13 cellular contexts compared by ENCODE assay signal in genomic region chr1:15179485-15179883, GRCh38. TPM values are rescaled to one million over a fixed set of nuclear protein-coding genes. Genes with fewer than 3 reads are reported as not detected.
DNase-seq lines count a peak whose midpoint lies in the region; ATAC-seq, FAIRE-seq and TF ChIP-seq lines count a peak whose summit lies in the region.
"Had no signal": no experiment of that assay in that cellular context is flagged by ENCODE, and none has a peak within 500 bp of the region (broad histone marks: within the 10 kb centered on the region; RNA-seq: fewer than 3 reads in every experiment).

No MANE protein-coding gene starts in this region.

- H4K20me1 ChIP-seq in keratinocyte (ENCODE audit: control insufficient read depth, extremely low read depth, insufficient read depth, low read length): no peaks in the 10 kb centered on the region

- no peaks in the 10 kb centered on the region for H3K9me3 Mint-ChIP-seq in HFFc6
- H3K9me3 Mint-ChIP-seq in stimulated activated naive B cell treated with anti-CD40 and anti-IgM and Interleukin-4, amounts not matched to agents 10 μg/mL and 1 μg/mL and 100 μg/mL, for 72 hours: peaks cover 0 to 6% of the 10 kb centered on the region in 2 donors

- H3K4me3 Mint-ChIP-seq in HFFc6: peak overlapping the region; percentile 80
- no peak overlapping the region for H3K4me3 Mint-ChIP-seq in stimulated activated naive B cell treated with anti-CD40 and anti-IgM and Interleukin-4, amounts not matched to agents 10 μg/mL and 1 μg/mL and 100 μg/mL, for 72 hours
- H3K4me3 Mint-ChIP-seq: naive thymus-derived CD4-positive, alpha-beta T cell; stimulated activated memory B cell treated with anti-CD40 and anti-IgM and Interleukin-4, amounts not matched to agents 10 μg/mL and 1 μg/mL and 100 μg/mL, for 72 hours had no signal

- H3K36me3 ChIP-seq in adrenal gland (replicated peaks in 1 of 2) (no peaks in the 10 kb centered on the region), keratinocyte (ENCODE audit: control insufficient read depth in 2 of 2, extremely low read depth in 1 of 2, insufficient read depth in 2 of 2, low read length in 2 of 2) (peaks cover 0 to 1% of the 10 kb centered on the region in 2 experiments)

- no peak overlapping the region for H3K9ac ChIP-seq in keratinocyte (ENCODE audit: control insufficient read depth, extremely low read depth, insufficient read depth, low read length)

- peak overlapping the region; percentile 98 for H3K27ac Mint-ChIP-seq in HFFc6
- H3K27ac Mint-ChIP-seq in stimulated activated naive B cell treated with anti-CD40 and anti-IgM and Interleukin-4, amounts not matched to agents 10 μg/mL and 1 μg/mL and 100 μg/mL, for 72 hours: no peak overlapping the region
- H3K27ac Mint-ChIP-seq: naive thymus-derived CD4-positive, alpha-beta T cell; stimulated activated memory B cell treated with anti-CD40 and anti-IgM and Interleukin-4, amounts not matched to agents 10 μg/mL and 1 μg/mL and 100 μg/mL, for 72 hours had no signal

- H3K4me1 Mint-ChIP-seq in HFFc6 (ENCODE audit: low read depth): peaks cover 55% of the 10 kb centered on the region
- no peaks in the 10 kb centered on the region for H3K4me1 Mint-ChIP-seq in stimulated activated naive B cell treated with anti-CD40 and anti-IgM and Interleukin-4, amounts not matched to agents 10 μg/mL and 1 μg/mL and 100 μg/mL, for 72 hours
- H3K4me1 Mint-ChIP-seq: naive thymus-derived CD4-positive, alpha-beta T cell; stimulated activated memory B cell treated with anti-CD40 and anti-IgM and Interleukin-4, amounts not matched to agents 10 μg/mL and 1 μg/mL and 100 μg/mL, for 72 hours had no signal

- H3K27me3 ChIP-seq in adrenal gland: no peaks in the 10 kb centered on the region
- no peaks in the 10 kb centered on the region for H3K27me3 ChIP-seq in keratinocyte (ENCODE audit: control insufficient read depth, extremely low read depth, insufficient read depth, low read length)

- ATAC-seq in stimulated activated naive B cell treated with anti-CD40 and anti-IgM and Interleukin-4, amounts not matched to agents 10 μg/mL and 1 μg/mL and 100 μg/mL, for 72 hours (replicated peaks): no peak
- ATAC-seq: naive thymus-derived CD4-positive, alpha-beta T cell; stimulated activated memory B cell treated with anti-CD40 and anti-IgM and Interleukin-4, amounts not matched to agents 10 μg/mL and 1 μg/mL and 100 μg/mL, for 72 hours had no signal

- intact Hi-C loops in adrenal gland (cut with DNase I): no loop called here

- no peaks in the 10 kb centered on the region for H3K36me3 Mint-ChIP-seq in HFFc6 (ENCODE audit: low read depth)
- no peaks in the 10 kb centered on the region for H3K36me3 Mint-ChIP-seq in stimulated activated naive B cell treated with anti-CD40 and anti-IgM and Interleukin-4, amounts not matched to agents 10 μg/mL and 1 μg/mL and 100 μg/mL, for 72 hours
- H3K36me3 Mint-ChIP-seq: stimulated activated memory B cell treated with anti-CD40 and anti-IgM and Interleukin-4, amounts not matched to agents 10 μg/mL and 1 μg/mL and 100 μg/mL, for 72 hours had no signal

- DNase-seq in HFFc6: no peak
- DNase-seq in adrenal gland: peak in 2 of 7 donors; percentile 37 to 52
- DNase-seq in keratinocyte (ENCODE audit: low read depth, low spot score): no peak
- DNase-seq in NCI-H187 (lab: John Stamatoyannopoulos, UW): no peak
- no peak for DNase-seq in DMS53 treated with DMSO at 0.1 percent for 48 hours (lab: John Stamatoyannopoulos, UW; ENCODE audit: unreplicated experiment)
- DNase-seq in NCI-H1930 (lab: John Stamatoyannopoulos, UW): no peak
- no peak for DNase-seq in stimulated activated naive B cell treated with anti-CD40 and anti-IgM and Interleukin-4, amounts not matched to agents 10 μg/mL and 1 μg/mL and 100 μg/mL, for 72 hours
- DNase-seq: activated effector memory CD4-positive, alpha-beta T cell treated with Interleukin-2 at 50 U/mL for 16 hours; effector CD4-positive, alpha-beta T cell; naive thymus-derived CD4-positive, alpha-beta T cell; retina had no signal

- H2AFZ ChIP-seq in keratinocyte (ENCODE audit: control insufficient read depth, low read length): no peak overlapping the region

- H3K4me1 ChIP-seq in adrenal gland (replicated peaks in 1 of 2) (peaks cover 34 to 49% of the 10 kb centered on the region in 2 donors), keratinocyte (ENCODE audit: control insufficient read depth, extremely low read depth, insufficient read depth, low read length) (peaks cover 31% of the 10 kb centered on the region)

- dilution Hi-C loops in keratinocyte (cut with MboI; ENCODE audit: extremely low pct_ligation_motif_present, low sequenced_read_pairs): no loop called here

- WGBS in adrenal gland, 4 donors: 67 to 73% (median 71%) methylated on average over 7 to 8 of the region's 8 CpGs

- no peak for TF ChIP-seq CTCF in HFFc6 (IDR thresholded peaks at IDR 0.05)
- TF ChIP-seq CTCF in adrenal gland (IDR thresholded peaks at IDR 0.05): no peak
- no peak for TF ChIP-seq CTCF in keratinocyte (optimal IDR thresholded peaks at IDR 0.05 in 1 of 3, IDR thresholded peaks at IDR 0.05 in 1 of 3, conservative IDR thresholded peaks at IDR 0.05 in 1 of 3; ENCODE audit: extremely low read depth in 1 of 3, insufficient read depth in 2 of 3, low read length in 3 of 3)

- no peaks in the 10 kb centered on the region; the same call in 1 of the 2 replicates for H3K27me3 Mint-ChIP-seq in HFFc6 (ENCODE audit: insufficient read depth)
- H3K27me3 Mint-ChIP-seq in stimulated activated naive B cell treated with anti-CD40 and anti-IgM and Interleukin-4, amounts not matched to agents 10 μg/mL and 1 μg/mL and 100 μg/mL, for 72 hours: peaks cover 27 to 43% of the 10 kb centered on the region in 2 donors

- no peak for FAIRE-seq in keratinocyte (lab: Jason Lieb, UNC)

- peaks cover 2% of the 10 kb centered on the region for H3K9me1 ChIP-seq in keratinocyte (ENCODE audit: control insufficient read depth, extremely low read depth, insufficient read depth, low read length)

- peaks cover 49% of the 10 kb centered on the region for H3K79me2 ChIP-seq in keratinocyte (ENCODE audit: control insufficient read depth, insufficient read depth, low read length)

- peak overlapping the region; percentile 32 to 96 (median 81) for H3K27ac ChIP-seq in adrenal gland
- H3K27ac ChIP-seq in keratinocyte (ENCODE audit: control insufficient read depth, insufficient read depth, low read length): peak overlapping the region; percentile 73
- H3K27ac ChIP-seq in skin epidermis: peak overlapping the region in 13 of 21 experiments; percentile 0 to 70 (median 46)

- no peak for TF ChIP-seq POLR2A in adrenal gland (IDR thresholded peaks at IDR 0.05)

- no peaks in the 10 kb centered on the region for H3K9me3 ChIP-seq in adrenal gland (replicated peaks in 1 of 3)
- H3K9me3 ChIP-seq in keratinocyte (ENCODE audit: control insufficient read depth, low read depth, low read length): no peaks in the 10 kb centered on the region

- H3K4me3 ChIP-seq in adrenal gland: no peak overlapping the region
- no peak overlapping the region for H3K4me3 ChIP-seq in keratinocyte (ENCODE audit: control insufficient read depth in 2 of 3, extremely low read depth in 1 of 3, insufficient read depth in 2 of 3, low read depth in 1 of 3, low read length in 3 of 3)
- no peak overlapping the region for H3K4me3 ChIP-seq in skin epidermis

- H3K4me2 ChIP-seq in keratinocyte (ENCODE audit: control insufficient read depth, extremely low read depth, insufficient read depth, low read depth, low read length): no peak overlapping the region

RNA-seq across cellular contexts. Expression of gene TMEM51, which starts 25.9 kb away (rescaled TPM):
- 1 to 10 TPM; 4.8 to 6.8 (median 6.6) TPM for total RNA-seq in HFFc6 (2021; fragmentation: NEBNext Ultra II Directional; extraction: Animal tissue kit (Norgen Biotek cat#: 25700))
- total RNA-seq in adrenal gland: 10 to 100 TPM; 25.0 to 46.5 (median 35.8) TPM
- polyA plus RNA-seq in adrenal gland (10 to 100 TPM; 14.6 to 35.9 (median 19.7) TPM), keratinocyte (12.9 to 17.6 TPM (median 14.5 TPM) in 3 replicates)
- 7.1 TPM for polyA plus RNA-seq in keratinocyte (2011; ENCODE audit: low read depth)
- polyA plus RNA-seq in keratinocyte (2011; cell fraction: cytosol; rRNA removed): 8.6 and 10.9 TPM in 2 replicates
- polyA plus RNA-seq in keratinocyte (2011; cell fraction: nucleus; rRNA removed): 32.1 and 32.9 TPM in 2 replicates
- polyA plus RNA-seq in keratinocyte (2012; ENCODE audit: low replicate concordance): 13.7 and 16.0 TPM in 2 replicates
- 5.4 to 6.7 TPM (median 5.5 TPM) in 3 replicates for polyA minus RNA-seq in keratinocyte
- polyA minus RNA-seq in keratinocyte (2011; cell fraction: cytosol; rRNA and poly(A)+ RNA removed): 11.5 TPM
- polyA minus RNA-seq in keratinocyte (2011; cell fraction: nucleus; rRNA and poly(A)+ RNA removed): 12.0 and 13.7 TPM in 2 replicates
- polyA plus RNA-seq: naive thymus-derived CD4-positive, alpha-beta T cell had no signal
